Comparison of ENCODE assay signal across 1 cellular context in genomic region chr11:77750757-77751156, GRCh38.
TF ChIP-seq lines count a peak whose summit lies in the region.

No MANE protein-coding gene starts in this region.

TF ChIP-seq in WTC11, 78 proteins besides CTCF, POLR2A, EP300 and RAD21:
- no peak for TF ChIP-seq ZNF281 (CRISPR knock-in tag; IDR thresholded peaks at IDR 0.05)
- TF ChIP-seq E2F1 (CRISPR knock-in tag; IDR thresholded peaks at IDR 0.05): no peak
- TF ChIP-seq TEAD1 (CRISPR knock-in tag; IDR thresholded peaks at IDR 0.05): no peak
- TF ChIP-seq ZNF396 (CRISPR knock-in tag; IDR thresholded peaks at IDR 0.05; ENCODE audit: borderline replicate concordance): no peak
- no peak for TF ChIP-seq KAT7 (CRISPR knock-in tag; IDR thresholded peaks at IDR 0.05; ENCODE audit: borderline replicate concordance)
- TF ChIP-seq SMAD3 (CRISPR knock-in tag; IDR thresholded peaks at IDR 0.05; ENCODE audit: borderline replicate concordance): no peak
- no peak for TF ChIP-seq RELA (CRISPR knock-in tag; IDR thresholded peaks at IDR 0.05; ENCODE audit: borderline replicate concordance)
- TF ChIP-seq SOX15 (CRISPR knock-in tag; IDR thresholded peaks at IDR 0.05): no peak
- no peak for TF ChIP-seq ZNF219 (CRISPR knock-in tag; IDR thresholded peaks at IDR 0.05; ENCODE audit: borderline replicate concordance)
- TF ChIP-seq NR1H2 (CRISPR knock-in tag; IDR thresholded peaks at IDR 0.05): no peak
- no peak for TF ChIP-seq NFATC4 (CRISPR knock-in tag; IDR thresholded peaks at IDR 0.05)
- no peak for TF ChIP-seq ZNF425 (CRISPR knock-in tag; conservative IDR thresholded peaks at IDR 0.05)
- no peak for TF ChIP-seq OVOL2 (CRISPR knock-in tag; IDR thresholded peaks at IDR 0.05; ENCODE audit: borderline replicate concordance)
- no peak for TF ChIP-seq AR (CRISPR knock-in tag; IDR thresholded peaks at IDR 0.05)
